ENCODE assay signal across 16 cellular contexts in the genomic region with DNA sequence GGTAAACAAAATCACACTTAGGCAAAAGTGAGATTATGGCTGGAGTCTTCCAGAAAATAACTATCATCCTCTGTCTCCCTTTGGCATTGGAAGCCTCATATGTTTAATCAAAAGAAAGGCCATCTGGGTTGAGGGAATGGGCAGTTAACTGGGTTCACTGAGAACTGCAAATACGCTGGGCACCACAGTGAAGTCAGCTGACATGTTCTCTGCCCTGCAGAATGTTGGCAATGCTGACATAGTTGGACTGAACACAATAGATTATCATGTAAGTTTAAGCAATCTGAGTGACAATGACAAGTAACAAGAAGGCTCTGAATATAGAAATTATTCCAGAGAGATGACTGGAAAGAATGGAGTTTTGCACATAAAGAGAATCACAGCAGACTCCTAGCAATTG.
"Had no signal": no experiment of that assay in that cellular context is flagged by ENCODE, and none has a peak within 500 bp of the region (broad histone marks: within the 10 kb centered on the region; RNA-seq: fewer than 3 reads in every experiment).

No MANE protein-coding gene starts in this region.

- H3K9me3 Mint-ChIP-seq: activated naive CD8-positive, alpha-beta T cell treated with anti-CD3 and anti-CD28 coated beads, Interleukin-2, amount 10 ng/mL, durations not matched to agents 7 days and 5 days; activated T-helper 1 cell treated with anti-CD3 and anti-CD28 coated beads, Interleukin-12 subunit alpha, Interleukin-12 subunit beta, Interleukin-2, Interleukin-4 antibody, amounts not matched to agents 30 ng/mL and 10 ng/mL and 1 ng/mL, durations not matched to agents 14 hours and 24 hours and 36 hours; memory B cell; natural killer cell; stimulated activated naive CD8-positive, alpha-beta T cell treated with anti-CD3 and anti-CD28 coated beads, Interleukin-15, Interleukin-2, amounts not matched to agents 100 ng/mL and 50 ng/mL, for 24 hours had no signal

- H3K9me3 ChIP-seq: esophagus muscularis mucosa, spleen had no signal

- H3K36me3 ChIP-seq: esophagus muscularis mucosa, spleen had no signal

- H3K27me3 ChIP-seq: esophagus muscularis mucosa, spleen had no signal

- H3K4me1 ChIP-seq: spleen had no signal

- H3K27ac ChIP-seq: esophagus muscularis mucosa, spleen had no signal

- H3K36me3 Mint-ChIP-seq: activated naive CD8-positive, alpha-beta T cell treated with anti-CD3 and anti-CD28 coated beads, Interleukin-2, amount 10 ng/mL, durations not matched to agents 7 days and 5 days; memory B cell; natural killer cell had no signal

- H3K4me3 Mint-ChIP-seq: activated naive CD8-positive, alpha-beta T cell treated with anti-CD3 and anti-CD28 coated beads, Interleukin-2, amount 10 ng/mL, durations not matched to agents 7 days and 5 days; activated T-helper 1 cell treated with anti-CD3 and anti-CD28 coated beads, Interleukin-12 subunit alpha, Interleukin-12 subunit beta, Interleukin-2, Interleukin-4 antibody, amounts not matched to agents 30 ng/mL and 10 ng/mL and 1 ng/mL, durations not matched to agents 14 hours and 24 hours and 36 hours; memory B cell; natural killer cell; stimulated activated naive CD8-positive, alpha-beta T cell treated with anti-CD3 and anti-CD28 coated beads, Interleukin-15, Interleukin-2, amounts not matched to agents 100 ng/mL and 50 ng/mL, for 24 hours had no signal

- H3K27me3 Mint-ChIP-seq: activated naive CD8-positive, alpha-beta T cell treated with anti-CD3 and anti-CD28 coated beads, Interleukin-2, amount 10 ng/mL, durations not matched to agents 7 days and 5 days; memory B cell had no signal

- DNase-seq: activated CD4-positive, alpha-beta T cell treated with anti-CD3 and anti-CD28 coated beads, Interleukin-2, amount 50 U/mL, for 1 hour; activated CD8-positive, alpha-beta memory T cell treated with anti-CD3 and anti-CD28 coated beads for 24 hours; activated naive CD8-positive, alpha-beta T cell treated with anti-CD3 and anti-CD28 coated beads, Interleukin-2, amount 10 ng/mL, durations not matched to agents 7 days and 5 days; glutamatergic neuron; natural killer cell; spleen; T-helper 1 cell; T1000 had no signal

- H3K4me3 ChIP-seq: esophagus muscularis mucosa, spleen had no signal

- H3K27ac Mint-ChIP-seq: activated naive CD8-positive, alpha-beta T cell treated with anti-CD3 and anti-CD28 coated beads, Interleukin-2, amount 10 ng/mL, durations not matched to agents 7 days and 5 days; activated T-helper 1 cell treated with anti-CD3 and anti-CD28 coated beads, Interleukin-12 subunit alpha, Interleukin-12 subunit beta, Interleukin-2, Interleukin-4 antibody, amounts not matched to agents 30 ng/mL and 10 ng/mL and 1 ng/mL, durations not matched to agents 14 hours and 24 hours and 36 hours; memory B cell; natural killer cell; progenitor cell of endocrine pancreas; stimulated activated naive CD8-positive, alpha-beta T cell treated with anti-CD3 and anti-CD28 coated beads, Interleukin-15, Interleukin-2, amounts not matched to agents 100 ng/mL and 50 ng/mL, for 24 hours had no signal

- H3K4me1 Mint-ChIP-seq: activated naive CD8-positive, alpha-beta T cell treated with anti-CD3 and anti-CD28 coated beads, Interleukin-2, amount 10 ng/mL, durations not matched to agents 7 days and 5 days; memory B cell; natural killer cell had no signal

- ATAC-seq: activated CD4-positive, CD25-positive, alpha-beta regulatory T cell treated with anti-CD3 and anti-CD28 coated beads, Interleukin-2, amount 50 U/mL, for 24 hours; natural killer cell; sciatic nerve; SK-N-SH treated with all-trans-retinoic acid at 6 μM for 48 hours had no signal
